In genomic region chr10:59651902-59652301, GRCh38 we compare ENCODE assay signal across 32 cellular contexts. TPM values are rescaled to one million over a fixed set of nuclear protein-coding genes. Genes with fewer than 3 reads are reported as not detected.
"Had no signal": no experiment of that assay in that cellular context is flagged by ENCODE, and none has a peak within 500 bp of the region (broad histone marks: within the 10 kb centered on the region; RNA-seq: fewer than 3 reads in every experiment).

No MANE protein-coding gene starts in this region.

- H3K4me2 ChIP-seq: hepatocyte had no signal

- H2AFZ ChIP-seq: hepatocyte had no signal

- H3K79me2 ChIP-seq: hepatocyte had no signal

- DNase-seq: activated CD4-positive, alpha-beta T cell treated with anti-CD3 and anti-CD28 coated beads for 36 hours; activated CD4-positive, alpha-beta T cell treated with anti-CD3 and anti-CD28 coated beads, Interleukin-2, amount 10 ng/mL, durations not matched to agents 7 days and 5 days; activated CD4-positive, alpha-beta T cell treated with anti-CD3 and anti-CD28 coated beads, Interleukin-2, amount 50 U/mL, for 4 hours; activated CD4-positive, CD25-positive, alpha-beta regulatory T cell; activated CD4-positive, CD25-positive, alpha-beta regulatory T cell treated with anti-CD3 and anti-CD28 coated beads, Interleukin-2, amount 50 U/mL, for 72 hours; activated CD8-positive, alpha-beta memory T cell treated with anti-CD3 and anti-CD28 coated beads for 24 hours; activated CD8-positive, alpha-beta T cell treated with anti-CD3 and anti-CD28 coated beads for 36 hours; activated gamma-delta T cell; activated naive CD4-positive, alpha-beta T cell; activated naive CD4-positive, alpha-beta T cell treated with anti-CD3 and anti-CD28 coated beads, Interleukin-2, amount 10 ng/mL, durations not matched to agents 7 days and 5 days; activated naive CD8-positive, alpha-beta T cell treated with anti-CD3 and anti-CD28 coated beads, Interleukin-2, amount 10 ng/mL, durations not matched to agents 7 days and 5 days; activated T-cell treated with anti-CD3 and anti-CD28 coated beads, Interleukin-2, amount 50 U/mL, for 4 hours; central memory CD4-positive, alpha-beta T cell; cerebellar nuclear complex; colonic mucosa; effector CD8-positive, alpha-beta T cell; esophagus squamous epithelium; foreskin melanocyte; heart right ventricle; T1000 had no signal

- H3K36me3 ChIP-seq: ascending aorta, breast epithelium, cardiac muscle cell, colonic mucosa, esophagus squamous epithelium, gastroesophageal sphincter, heart right ventricle had no signal

- H3K9me3 Mint-ChIP-seq: activated CD8-positive, alpha-beta T cell treated with anti-CD3 and anti-CD28 coated beads for 36 hours; activated naive CD8-positive, alpha-beta T cell treated with anti-CD3 and anti-CD28 coated beads, Interleukin-2, amount 10 ng/mL, durations not matched to agents 7 days and 5 days; activated T-cell treated with anti-CD3 and anti-CD28 coated beads, Interleukin-2, amount 50 U/mL, for 4 hours had no signal

- ATAC-seq: activated CD4-positive, alpha-beta T cell treated with anti-CD3 and anti-CD28 coated beads for 36 hours; activated CD8-positive, alpha-beta T cell treated with anti-CD3 and anti-CD28 coated beads for 36 hours; activated naive CD4-positive, alpha-beta T cell treated with anti-CD3 and anti-CD28 coated beads, Interleukin-2, amount 50 U/mL, for 72 hours; activated T-cell treated with anti-CD3 and anti-CD28 coated beads, Interleukin-2, amount 50 U/mL, for 4 hours; gastroesophageal sphincter; heart right ventricle had no signal

- H3K27me3 Mint-ChIP-seq: activated CD4-positive, alpha-beta T cell treated with anti-CD3 and anti-CD28 coated beads for 36 hours; activated CD4-positive, alpha-beta T cell treated with anti-CD3 and anti-CD28 coated beads, Interleukin-2, amount 10 ng/mL, durations not matched to agents 7 days and 5 days; activated CD8-positive, alpha-beta T cell treated with anti-CD3 and anti-CD28 coated beads for 36 hours; activated naive CD4-positive, alpha-beta T cell treated with anti-CD3 and anti-CD28 coated beads, Interleukin-2, amount 10 ng/mL, durations not matched to agents 7 days and 5 days; activated naive CD8-positive, alpha-beta T cell treated with anti-CD3 and anti-CD28 coated beads, Interleukin-2, amount 10 ng/mL, durations not matched to agents 7 days and 5 days; brain had no signal

- H3K4me3 Mint-ChIP-seq: activated CD4-positive, alpha-beta T cell treated with anti-CD3 and anti-CD28 coated beads for 36 hours; activated CD4-positive, alpha-beta T cell treated with anti-CD3 and anti-CD28 coated beads, Interleukin-2, amount 10 ng/mL, durations not matched to agents 7 days and 5 days; activated CD8-positive, alpha-beta T cell treated with anti-CD3 and anti-CD28 coated beads for 36 hours; activated naive CD4-positive, alpha-beta T cell treated with anti-CD3 and anti-CD28 coated beads, Interleukin-2, amount 10 ng/mL, durations not matched to agents 7 days and 5 days; activated naive CD8-positive, alpha-beta T cell treated with anti-CD3 and anti-CD28 coated beads, Interleukin-2, amount 10 ng/mL, durations not matched to agents 7 days and 5 days; activated T-cell treated with anti-CD3 and anti-CD28 coated beads, Interleukin-2, amount 50 U/mL, for 4 hours; brain; T-helper 1 cell treated with Interleukin-12 subunit alpha and Interleukin-12 subunit beta and Interleukin-4 antibody, amounts not matched to agents 30 μg/mL and 1 μg/mL, for 36 hours; T-helper 2 cell treated with Interferon-gamma antibody and Interleukin-4, amounts not matched to agents 5 μg/mL and 100 μg/mL, for 36 hours had no signal

- H3K27me3 ChIP-seq: ascending aorta, breast epithelium, cardiac muscle cell, colonic mucosa, esophagus squamous epithelium, gastroesophageal sphincter, heart right ventricle, hepatocyte had no signal

- H3K4me1 ChIP-seq: breast epithelium, colonic mucosa had no signal

- H3K9me3 ChIP-seq: ascending aorta, breast epithelium, colonic mucosa, esophagus squamous epithelium, gastroesophageal sphincter had no signal

- H3K27ac ChIP-seq: ascending aorta, breast epithelium, cardiac muscle cell, colonic mucosa, epithelial cell of prostate, esophagus squamous epithelium, gastroesophageal sphincter, heart right ventricle, hepatocyte had no signal

- FAIRE-seq: endometrium, endothelial cell of umbilical vein had no signal

- H3K27ac Mint-ChIP-seq: activated CD4-positive, alpha-beta T cell treated with anti-CD3 and anti-CD28 coated beads for 36 hours; activated CD4-positive, alpha-beta T cell treated with anti-CD3 and anti-CD28 coated beads, Interleukin-2, amount 10 ng/mL, durations not matched to agents 7 days and 5 days; activated CD8-positive, alpha-beta T cell treated with anti-CD3 and anti-CD28 coated beads for 36 hours; activated naive CD4-positive, alpha-beta T cell treated with anti-CD3 and anti-CD28 coated beads, Interleukin-2, amount 10 ng/mL, durations not matched to agents 7 days and 5 days; activated naive CD4-positive, alpha-beta T cell treated with anti-CD3 and anti-CD28 coated beads, Interleukin-2, amount 50 U/mL, for 72 hours; activated naive CD8-positive, alpha-beta T cell treated with anti-CD3 and anti-CD28 coated beads, Interleukin-2, amount 10 ng/mL, durations not matched to agents 7 days and 5 days; brain; T-helper 1 cell treated with Interleukin-12 subunit alpha and Interleukin-12 subunit beta and Interleukin-4 antibody, amounts not matched to agents 30 μg/mL and 1 μg/mL, for 36 hours; T-helper 2 cell treated with Interferon-gamma antibody and Interleukin-4, amounts not matched to agents 5 μg/mL and 100 μg/mL, for 36 hours had no signal

- H3K4me3 ChIP-seq: ascending aorta, breast epithelium, cardiac muscle cell, colonic mucosa, esophagus squamous epithelium, gastroesophageal sphincter, heart right ventricle, hepatocyte had no signal

- H3K36me3 Mint-ChIP-seq: activated naive CD4-positive, alpha-beta T cell treated with anti-CD3 and anti-CD28 coated beads, Interleukin-2, amount 10 ng/mL, durations not matched to agents 7 days and 5 days; activated naive CD4-positive, alpha-beta T cell treated with anti-CD3 and anti-CD28 coated beads, Interleukin-2, amount 50 U/mL, for 72 hours; activated naive CD8-positive, alpha-beta T cell treated with anti-CD3 and anti-CD28 coated beads, Interleukin-2, amount 10 ng/mL, durations not matched to agents 7 days and 5 days had no signal

RNA-seq across cellular contexts. Expression of gene SLC16A9, which starts 57.7 kb away (rescaled TPM):
- total RNA-seq: endothelial cell of umbilical vein had no signal
